ENCODE assay signal across 14 cellular contexts in genomic region chr10:62057872-62058271, GRCh38.
DNase-seq lines count a peak whose midpoint lies in the region; TF ChIP-seq lines count a peak whose summit lies in the region.
"Had no signal": no experiment of that assay in that cellular context is flagged by ENCODE, and none has a peak within 500 bp of the region (broad histone marks: within the 10 kb centered on the region; RNA-seq: fewer than 3 reads in every experiment).

No MANE protein-coding gene starts in this region.

- no peaks in the 10 kb centered on the region for H3K9me3 Mint-ChIP-seq in activated naive CD4-positive, alpha-beta T cell treated with anti-CD3 and anti-CD28 coated beads for 36 hours

- H3K4me1 ChIP-seq in muscle layer of duodenum (ENCODE audit: control insufficient read depth in 1 of 2, insufficient read depth in 2 of 2, low read length in 2 of 2) (peaks cover 29 to 40% of the 10 kb centered on the region in 2 donors), thyroid gland (peaks cover 0 to 6% of the 10 kb centered on the region in 2 donors)

- no peaks in the 10 kb centered on the region for H3K27me3 Mint-ChIP-seq in activated naive CD4-positive, alpha-beta T cell treated with anti-CD3 and anti-CD28 coated beads for 36 hours (ENCODE audit: low read depth)

- WGBS in thyroid gland, 2 donors: 79 to 85% methylated on average over 5 of the region's 5 CpGs

- H3K4me3 ChIP-seq in muscle layer of duodenum (ENCODE audit: low read depth in 1 of 2, low read length in 2 of 2): peak overlapping the region; percentile 13 to 23
- no peak overlapping the region for H3K4me3 ChIP-seq in thyroid gland (replicated peaks in 1 of 3)
- H3K4me3 ChIP-seq in MG63: no peak overlapping the region

- peaks cover 96% of the 10 kb centered on the region for H3K36me3 Mint-ChIP-seq in activated naive CD4-positive, alpha-beta T cell treated with anti-CD3 and anti-CD28 coated beads for 36 hours (ENCODE audit: low read depth)

- TF ChIP-seq POLR2A in thyroid gland (IDR thresholded peaks at IDR 0.05): no peak

- intact Hi-C loops in activated naive CD4-positive, alpha-beta T cell treated with anti-CD3 and anti-CD28 coated beads for 36 hours (cut with micrococcal nuclease): no loop called here
- intact Hi-C loops in thyroid gland (cut with DNase I): no loop called here

- H3K27me3 ChIP-seq in muscle layer of duodenum (ENCODE audit: low read depth, low read length) (no peaks in the 10 kb centered on the region), thyroid gland (no peaks in the 10 kb centered on the region), MG63 (no peaks in the 10 kb centered on the region)

- DNase-seq in activated naive CD4-positive, alpha-beta T cell treated with anti-CD3 and anti-CD28 coated beads for 36 hours: no peak
- no peak for DNase-seq in activated naive CD4-positive, alpha-beta T cell treated with anti-CD3 and anti-CD28 coated beads, Interleukin-2, amount 50 U/mL, for 16 hours
- DNase-seq in caudate nucleus (lab: John Stamatoyannopoulos, UW) (no peak), thyroid gland (no peak), MG63 (no peak)
- DNase-seq in central memory CD4-positive, alpha-beta T cell: no peak
- DNase-seq in NK-92 treated with Interleukin-12 subunit alpha and Interleukin-12 subunit beta, amount 100 ng/mL, for 24 hours (lab: John Stamatoyannopoulos, UW): no peak
- DNase-seq: activated CD4-positive, CD25-positive, alpha-beta regulatory T cell; activated gamma-delta T cell treated with Interleukin-2 at 50 U/mL for 16 hours; head of caudate nucleus; MV-4-11; NCI-H446; SHP77 had no signal

- CTCF ChIA-PET in activated naive CD4-positive, alpha-beta T cell treated with anti-CD3 and anti-CD28 coated beads for 36 hours (lab: Charles Lee): interaction anchor here (0.5 to 2.6 kb wide), 2 partner anchors 18 to 47 kb away, joined by 3 to 7 read pairs; no protein-coding TSS in a partner anchor

- H3K36me3 ChIP-seq in muscle layer of duodenum (ENCODE audit: control insufficient read depth in 1 of 2, insufficient read depth in 2 of 2, low read length in 2 of 2): peaks cover 22 to 26% of the 10 kb centered on the region in 2 donors
- H3K36me3 ChIP-seq in thyroid gland: no peaks in the 10 kb centered on the region
- peaks cover 97% of the 10 kb centered on the region for H3K36me3 ChIP-seq in MG63

- peak overlapping the region; percentile 21 for H3K4me3 Mint-ChIP-seq in activated naive CD4-positive, alpha-beta T cell treated with anti-CD3 and anti-CD28 coated beads for 36 hours

- peaks cover 96% of the 10 kb centered on the region for H3K4me1 Mint-ChIP-seq in activated naive CD4-positive, alpha-beta T cell treated with anti-CD3 and anti-CD28 coated beads for 36 hours (ENCODE audit: low read depth)

- peak overlapping the region; percentile 31 for H3K27ac ChIP-seq in caudate nucleus (ENCODE audit: low read depth, low read length)
- peak overlapping the region; percentile 75 for H3K27ac ChIP-seq in muscle layer of duodenum (ENCODE audit: low read length)
- H3K27ac ChIP-seq in thyroid gland: peak overlapping the region; percentile 24 to 88 (median 68)

- no peak for TF ChIP-seq CTCF in thyroid gland (IDR thresholded peaks at IDR 0.05)

- H3K27ac Mint-ChIP-seq in activated naive CD4-positive, alpha-beta T cell treated with anti-CD3 and anti-CD28 coated beads for 36 hours: peak overlapping the region; percentile 100

- no peaks in the 10 kb centered on the region for H3K9me3 ChIP-seq in muscle layer of duodenum (ENCODE audit: control insufficient read depth in 1 of 2, low read length in 2 of 2)
- no peaks in the 10 kb centered on the region for H3K9me3 ChIP-seq in thyroid gland
- H3K9me3 ChIP-seq in MG63: no peaks in the 10 kb centered on the region

Comparison
In these comparisons a context has a peak if more than half of its experiments do, and no peak if none do; other contexts are left out.
1. H3K4me3 ChIP-seq: peak in muscle layer of duodenum (2 of 2); none in thyroid gland (0 of 3) and MG63 (single experiment).
2. Peak in every context shown above with its lines, with median percentiles within 50 percentile points of each other: H3K27ac ChIP-seq.